8 cellular contexts compared by ENCODE assay signal in genomic region chr17:82296511-82297279, GRCh38. TPM values are rescaled to one million over a fixed set of nuclear protein-coding genes. Genes with fewer than 3 reads are reported as not detected.
DNase-seq lines count a peak whose midpoint lies in the region; ATAC-seq, FAIRE-seq and TF ChIP-seq lines count a peak whose summit lies in the region.

No MANE protein-coding gene starts in this region.

- POLR2A ChIA-PET in WTC11 (lab: Charles Lee) = no interaction called here

- H3K36me3 ChIP-seq in OCI-LY3 (replicated peaks; ENCODE audit: low read depth, low read length) (no peaks in the 10 kb centered on the region), gastrocnemius medialis (no peaks in the 10 kb centered on the region)

- peak overlapping the region; percentile 86 for H2AFZ ChIP-seq in OCI-LY3 (ENCODE audit: low read depth, low read length)

- TF ChIP-seq CTCF in OCI-LY3 (IDR thresholded peaks at IDR 0.05; ENCODE audit: low read depth, low read length) (no peak), gastrocnemius medialis (IDR thresholded peaks at IDR 0.05 in 4 of 5, conservative IDR thresholded peaks at IDR 0.05 in 1 of 5) (no peak), WTC11 (IDR thresholded peaks at IDR 0.05) (no peak)

- peak overlapping the region; percentile 87 for H3K9ac ChIP-seq in OCI-LY3 (ENCODE audit: low read length)

- no peaks in the 10 kb centered on the region for H3K27me3 Mint-ChIP-seq in effector memory CD8-positive, alpha-beta T cell
- peaks cover 4% of the 10 kb centered on the region; the same call in 1 of the 2 replicates for H3K27me3 Mint-ChIP-seq in WTC11 (ENCODE audit: low read depth)

- TF ChIP-seq POLR2A in GM12891 (IDR thresholded peaks at IDR 0.05; ENCODE audit: low read depth, low read length) = no peak
- no peak for TF ChIP-seq POLR2A in gastrocnemius medialis (IDR thresholded peaks at IDR 0.05)

- peaks cover 48% of the 10 kb centered on the region for H3K36me3 Mint-ChIP-seq in effector memory CD8-positive, alpha-beta T cell (ENCODE audit: insufficient read depth)
- H3K36me3 Mint-ChIP-seq in WTC11 = no peaks in the 10 kb centered on the region

- H3K27ac Mint-ChIP-seq in effector memory CD8-positive, alpha-beta T cell = peak overlapping the region; percentile 100
- H3K27ac Mint-ChIP-seq in WTC11 = no peak overlapping the region

- H4K20me1 ChIP-seq in OCI-LY3 (ENCODE audit: insufficient read depth, low read length) = no peaks in the 10 kb centered on the region

- peaks cover 0 to 2% of the 10 kb centered on the region in 2 donors for H3K9me3 Mint-ChIP-seq in effector memory CD8-positive, alpha-beta T cell
- H3K9me3 Mint-ChIP-seq in WTC11 = no peaks in the 10 kb centered on the region

- in situ Hi-C loops in gastrocnemius medialis (cut with MboI; ENCODE audit: low sequenced_read_pairs in 4 of 4) = no loop called here

- peak overlapping the region; percentile 100 for H3K4me2 ChIP-seq in OCI-LY3 (ENCODE audit: low read length)

- H3K27me3 ChIP-seq in OCI-LY3 (ENCODE audit: low read depth, low read length) (peaks cover 10% of the 10 kb centered on the region), gastrocnemius medialis (no peaks in the 10 kb centered on the region)

- H3K4me3 ChIP-seq in OCI-LY3 (ENCODE audit: low read length) (peak overlapping the region; percentile 91), gastrocnemius medialis (peak overlapping the region; percentile 9 to 62 (median 56))

- FAIRE-seq in GM12891 (lab: Jason Lieb, UNC) = peak; percentile 13

- H3K9me3 ChIP-seq in OCI-LY3 (ENCODE audit: insufficient read depth, low read length) (no peaks in the 10 kb centered on the region), gastrocnemius medialis (no peaks in the 10 kb centered on the region)

- ATAC-seq in effector memory CD8-positive, alpha-beta T cell (replicated peaks) = no peak
- ATAC-seq in gastrocnemius medialis (no peak), HG03097 (IDR thresholded peaks at IDR 0.05; ENCODE audit: low FRiP score, unreplicated experiment) (no peak), HG02798 (IDR thresholded peaks at IDR 0.05; ENCODE audit: poor library complexity, unreplicated experiment) (no peak), HG03039 (IDR thresholded peaks at IDR 0.05; ENCODE audit: unreplicated experiment) (no peak), WTC11 (no peak)

- H3K27ac ChIP-seq in OCI-LY3 (ENCODE audit: low read length) = peak overlapping the region; percentile 60
- H3K27ac ChIP-seq in gastrocnemius medialis = peak overlapping the region; percentile 84 to 98 (median 93)

- peaks cover 46 to 49% of the 10 kb centered on the region in 2 donors for H3K4me1 Mint-ChIP-seq in effector memory CD8-positive, alpha-beta T cell (ENCODE audit: low read depth in 2 of 2)
- H3K4me1 Mint-ChIP-seq in WTC11 = peaks cover 17% of the 10 kb centered on the region

- intact Hi-C loops in gastrocnemius medialis (cut with DNase I; ENCODE audit: low total_unique reads) = loop anchor here (1.0 to 5.0 kb wide), 3 partner anchors 60 to 359 kb away; partner anchors contain the start of genes CCDC57 and PYCR1

- H3K4me1 ChIP-seq in OCI-LY3 (ENCODE audit: low read length) (peaks cover 30% of the 10 kb centered on the region), gastrocnemius medialis (peaks cover 40 to 44% of the 10 kb centered on the region in 2 donors)

- peaks cover 9% of the 10 kb centered on the region for H3K79me2 ChIP-seq in OCI-LY3 (ENCODE audit: low read length)

- DNase-seq in GM12891 (ENCODE audit: insufficient read length, low spot score) (no peak), gastrocnemius medialis (peak in 1 of 2 donors; percentile 61), WTC11 (ENCODE audit: low spot score) (no peak)
- no peak for DNase-seq in effector memory CD8-positive, alpha-beta T cell

- H3K4me3 Mint-ChIP-seq in effector memory CD8-positive, alpha-beta T cell = peak overlapping the region; percentile 91 to 92
- H3K4me3 Mint-ChIP-seq in WTC11 = no peak overlapping the region

- CTCF ChIA-PET in WTC11 (lab: Charles Lee) = interaction anchor here (1.2 kb wide), 1 partner anchor 36 kb away, joined by 4 read pairs; the partner anchor contains the start of gene SECTM1

TF ChIP-seq in GM12891, 5 proteins besides CTCF, POLR2A, EP300 and RAD21:
- TF ChIP-seq POLR2AphosphoS5 (IDR thresholded peaks at IDR 0.05; ENCODE audit: low read depth, low read length) (no peak), PAX5 (IDR thresholded peaks at IDR 0.05; ENCODE audit: insufficient read depth, low read length, severe bottlenecking) (no peak), POU2F2 (IDR thresholded peaks at IDR 0.05; ENCODE audit: low read depth, low read length) (no peak), SPI1 (IDR thresholded peaks at IDR 0.05; ENCODE audit: low read depth, low read length) (no peak), TAF1 (IDR thresholded peaks at IDR 0.05; ENCODE audit: low read depth, low read length) (no peak)

TF ChIP-seq in WTC11, 78 proteins besides CTCF, POLR2A, EP300 and RAD21:
- TF ChIP-seq FOXJ3 (CRISPR knock-in tag; IDR thresholded peaks at IDR 0.05; ENCODE audit: borderline replicate concordance) (no peak), NFATC4 (CRISPR knock-in tag; IDR thresholded peaks at IDR 0.05) (no peak), EMX1 (CRISPR knock-in tag; IDR thresholded peaks at IDR 0.05) (no peak), ZNF671 (CRISPR knock-in tag; IDR thresholded peaks at IDR 0.05) (no peak), HMGA2 (CRISPR knock-in tag; IDR thresholded peaks at IDR 0.05) (no peak)

RNA-seq across cellular contexts. Expression of gene CD7, which starts 20.7 kb away (rescaled TPM):
- 0.18 TPM for polyA plus RNA-seq in GM12891 (2012; ENCODE audit: low read depth, missing spikeins)
- 1 to 10 TPM in 1 of 4 donors, not detected in 3; 1.7 TPM for total RNA-seq in gastrocnemius medialis
- 0.74 to 1.3 TPM (median 0.92 TPM) in 3 replicates for total RNA-seq in WTC11 (2021)

RNA-seq across cellular contexts. Expression of gene CSNK1D, which starts 23.2 kb away (rescaled TPM):
- 60.6 TPM for polyA plus RNA-seq in GM12891 (2012; ENCODE audit: low read depth, missing spikeins)
- total RNA-seq in gastrocnemius medialis (10 to 100 TPM; 34.0 to 55.2 (median 47.3) TPM), WTC11 (2021) (101 to 111 TPM (median 107 TPM) in 3 replicates)

RNA-seq across cellular contexts. Expression of gene SECTM1, which starts 36.9 kb away (rescaled TPM):
- 0.27 TPM for polyA plus RNA-seq in GM12891 (2012; ENCODE audit: low read depth, missing spikeins)
- total RNA-seq in gastrocnemius medialis (1 to 10 TPM; 3.3 to 9.5 (median 5.6) TPM), WTC11 (2021) (0.14 to 0.57 TPM (median 0.22 TPM) in 3 replicates)
